15 cellular contexts compared by ENCODE assay signal in the genomic region with DNA sequence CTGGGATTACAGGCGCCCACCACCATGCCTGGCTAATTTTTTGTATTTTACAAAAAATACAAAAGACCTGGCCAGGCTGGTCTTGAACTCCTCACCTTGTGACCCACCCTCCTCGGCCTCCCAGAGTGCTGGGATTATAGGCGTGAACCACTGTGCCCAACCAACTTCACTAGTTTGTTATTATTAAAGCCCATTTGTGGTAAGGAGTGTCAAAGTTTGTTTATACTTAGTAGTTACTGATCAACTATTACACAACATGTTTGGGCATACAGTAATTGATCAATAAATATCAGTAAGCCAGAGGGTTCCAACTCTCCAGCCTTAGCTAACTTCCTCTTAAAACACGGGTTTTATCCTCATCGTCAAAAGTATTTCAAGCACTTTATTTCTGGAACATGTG.
"Had no signal": no experiment of that assay in that cellular context is flagged by ENCODE, and none has a peak within 500 bp of the region (broad histone marks: within the 10 kb centered on the region; RNA-seq: fewer than 3 reads in every experiment).

No MANE protein-coding gene starts in this region.

- H3K36me3 ChIP-seq: brain microvascular endothelial cell had no signal

- H3K79me2 ChIP-seq: parathyroid adenoma had no signal

- H3K36me3 Mint-ChIP-seq: activated naive CD4-positive, alpha-beta T cell treated with anti-CD3 and anti-CD28 coated beads, Interleukin-2, amount 50 U/mL, for 24 hours; memory B cell; T-cell; type B pancreatic cell had no signal

- H3K4me1 ChIP-seq: parathyroid adenoma had no signal

- H3K27me3 Mint-ChIP-seq: activated naive CD4-positive, alpha-beta T cell treated with anti-CD3 and anti-CD28 coated beads, Interleukin-2, amount 50 U/mL, for 24 hours; stimulated activated naive B cell treated with anti-CD40 and anti-IgM and Interleukin-4, amounts not matched to agents 10 μg/mL and 1 μg/mL and 100 μg/mL, for 72 hours had no signal

- H3K9ac ChIP-seq: parathyroid adenoma had no signal

- H3K27me3 ChIP-seq: brain microvascular endothelial cell had no signal

- H3K4me3 Mint-ChIP-seq: activated CD4-positive, alpha-beta T cell treated with anti-CD3 and anti-CD28 coated beads, Interleukin-2, amount 10 ng/mL, durations not matched to agents 24 days and 14 days; activated CD8-positive, alpha-beta T cell treated with anti-CD3 and anti-CD28 coated beads, Interleukin-2, amount 10 ng/mL, durations not matched to agents 7 days and 5 days; activated naive CD4-positive, alpha-beta T cell treated with anti-CD3 and anti-CD28 coated beads, Interleukin-2, amount 50 U/mL, for 24 hours; memory B cell; nephron progenitor cell; stimulated activated naive B cell treated with anti-CD40 and anti-IgM and Interleukin-4, amounts not matched to agents 10 μg/mL and 1 μg/mL and 100 μg/mL, for 72 hours; T-cell; T-helper 2 cell treated with Interferon-gamma antibody and Interleukin-4, amounts not matched to agents 5 μg/mL and 100 μg/mL, for 36 hours; type B pancreatic cell had no signal

- H3K27ac ChIP-seq: brain microvascular endothelial cell, parathyroid adenoma, VCaP had no signal

- H2AFZ ChIP-seq: parathyroid adenoma had no signal

- DNase-seq: anterior cingulate cortex, caudate nucleus, hippocampal formation had no signal

- H3K9me3 Mint-ChIP-seq: activated CD4-positive, alpha-beta T cell treated with anti-CD3 and anti-CD28 coated beads, Interleukin-2, amount 10 ng/mL, durations not matched to agents 24 days and 14 days; activated naive CD4-positive, alpha-beta T cell treated with anti-CD3 and anti-CD28 coated beads, Interleukin-2, amount 50 U/mL, for 24 hours; memory B cell; T-cell; T-helper 2 cell treated with Interferon-gamma antibody and Interleukin-4, amounts not matched to agents 5 μg/mL and 100 μg/mL, for 36 hours; type B pancreatic cell had no signal
